8 cellular contexts compared by ENCODE assay signal in the genomic region with DNA sequence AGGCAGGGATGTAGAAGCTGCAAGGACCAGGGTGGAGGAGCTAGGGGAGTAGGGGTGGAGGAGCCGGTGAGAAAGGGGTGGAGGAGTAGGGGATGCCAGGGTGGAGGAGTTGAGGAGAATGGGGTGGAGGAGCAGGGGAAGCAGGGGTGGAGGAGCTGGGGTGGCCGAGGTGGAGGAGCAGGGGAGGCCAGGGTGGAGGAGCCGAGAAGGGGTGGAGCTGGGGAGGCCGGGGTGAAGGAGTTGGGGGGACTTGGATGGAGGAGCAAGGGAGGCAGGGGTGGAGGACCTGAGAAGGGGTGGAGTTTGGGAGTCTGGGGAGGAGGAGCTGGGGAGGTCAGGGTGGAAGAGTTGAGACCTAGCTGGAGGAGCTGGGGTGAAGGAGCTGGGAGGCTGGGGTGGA. TPM values are rescaled to one million over a fixed set of nuclear protein-coding genes. Genes with fewer than 3 reads are reported as not detected.
"Had no signal": no experiment of that assay in that cellular context is flagged by ENCODE, and none has a peak within 500 bp of the region (broad histone marks: within the 10 kb centered on the region; RNA-seq: fewer than 3 reads in every experiment).

No MANE protein-coding gene starts in this region.

- H3K4me3 Mint-ChIP-seq: GM23338, H9, IgD-negative memory B cell had no signal

- H3K27ac ChIP-seq: HL-60 had no signal

- H3K4me3 ChIP-seq: GM23338 had no signal

- H3K4me1 Mint-ChIP-seq: IgD-negative memory B cell had no signal

- DNase-seq: H9, HCEC 1CT, KBM-7 had no signal

- H3K27ac Mint-ChIP-seq: GM23338, H9, IgD-negative memory B cell had no signal

- ATAC-seq: GM23338, HepG2 had no signal

- H3K4me2 ChIP-seq: GM23338 had no signal

- H3K9me3 Mint-ChIP-seq: GM23338, H9 had no signal

- H2AFZ ChIP-seq: GM23338 had no signal

- H3K36me3 Mint-ChIP-seq: IgD-negative memory B cell had no signal

RNA-seq across cellular contexts. Expression of a gene that starts 13.3 kb away (rescaled TPM):
- total RNA-seq: HepG2, HT1080 had no signal
- polyA plus RNA-seq: HepG2, IgD-negative memory B cell had no signal
